8 cellular contexts compared by ENCODE assay signal in the genomic region with DNA sequence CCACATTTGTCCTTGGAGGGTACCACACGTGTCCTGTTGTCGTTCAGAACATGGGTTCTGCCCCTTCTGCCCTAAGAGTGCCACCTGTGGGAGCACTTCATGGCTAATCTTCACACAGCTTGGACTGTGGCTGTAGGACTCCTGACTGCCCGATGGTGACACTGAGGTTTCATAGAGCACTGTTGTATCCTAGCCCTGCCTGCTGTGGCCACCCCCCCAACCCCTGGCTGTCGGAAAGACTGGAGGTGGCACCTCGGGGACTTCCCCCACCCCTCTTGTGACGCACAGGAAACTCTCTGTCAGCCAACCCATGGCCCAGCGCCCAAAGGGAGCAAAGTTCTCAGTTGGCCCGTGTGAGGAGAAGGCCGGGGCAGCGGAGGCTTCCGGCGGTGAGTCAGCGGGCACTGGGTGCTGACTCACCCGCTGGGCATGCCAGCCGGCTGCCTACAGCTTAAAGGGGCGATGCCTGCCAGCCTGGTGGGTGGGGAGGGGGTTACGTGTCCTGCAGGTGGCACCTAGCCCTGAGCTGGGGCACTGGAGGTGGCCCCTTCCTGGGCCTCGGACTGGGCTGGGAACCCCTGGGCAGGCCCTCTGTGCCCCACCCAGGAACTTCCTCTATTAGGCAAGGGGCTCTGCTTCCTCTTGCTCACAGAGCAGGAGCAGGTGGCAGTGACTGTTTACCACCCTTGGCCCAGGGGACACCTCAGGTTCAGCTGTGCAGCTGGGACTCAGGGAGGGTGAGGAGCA. TPM values are rescaled to one million over a fixed set of nuclear protein-coding genes. Genes with fewer than 3 reads are reported as not detected.
DNase-seq lines count a peak whose midpoint lies in the region; ATAC-seq lines count a peak whose summit lies in the region.

No MANE protein-coding gene starts in this region.

- H3K4me3 ChIP-seq in GM08714 (ENCODE audit: low read length) = peak overlapping the region; percentile 71; the same call in 1 of the 2 replicates

- peak; percentile 32 for ATAC-seq in HG02642 (IDR thresholded peaks at IDR 0.05; ENCODE audit: poor library complexity, unreplicated experiment)

- peak; percentile 67 for DNase-seq in NCI-H2196 (lab: John Stamatoyannopoulos, UW; ENCODE audit: unreplicated experiment)
- DNase-seq in activated CD4-positive, alpha-beta T cell treated with anti-CD3 and anti-CD28 coated beads, Interleukin-2, amount 50 U/mL, for 24 hours (ENCODE audit: low read depth in 1 of 2, low spot score in 1 of 2) = peak; percentile 93 to 97
- DNase-seq in dermis blood vessel endothelial cell = peak; percentile 96
- peak; percentile 84 for DNase-seq in midbrain (lab: John Stamatoyannopoulos, UW)
- DNase-seq in stimulated activated CD8-positive, alpha-beta memory T cell treated with anti-CD3 and anti-CD28 coated beads, Interleukin-4, amount 100 ng/mL, for 24 hours (ENCODE audit: low read depth) = peak; percentile 93
- no peak for DNase-seq in DMS114 treated with DMSO at 0.1 percent for 48 hours (lab: John Stamatoyannopoulos, UW; ENCODE audit: unreplicated experiment)

RNA-seq across cellular contexts. Expression of a gene that starts 3.4 kb away (rescaled TPM):
- 20.8 and 39.0 TPM in 2 replicates for total RNA-seq in dermis blood vessel endothelial cell

RNA-seq across cellular contexts. Expression of a gene that starts 34.7 kb away (rescaled TPM):
- 4.1 and 8.2 TPM in 2 replicates for total RNA-seq in dermis blood vessel endothelial cell
